Comparison of ENCODE assay signal across 26 cellular contexts in the genomic region with DNA sequence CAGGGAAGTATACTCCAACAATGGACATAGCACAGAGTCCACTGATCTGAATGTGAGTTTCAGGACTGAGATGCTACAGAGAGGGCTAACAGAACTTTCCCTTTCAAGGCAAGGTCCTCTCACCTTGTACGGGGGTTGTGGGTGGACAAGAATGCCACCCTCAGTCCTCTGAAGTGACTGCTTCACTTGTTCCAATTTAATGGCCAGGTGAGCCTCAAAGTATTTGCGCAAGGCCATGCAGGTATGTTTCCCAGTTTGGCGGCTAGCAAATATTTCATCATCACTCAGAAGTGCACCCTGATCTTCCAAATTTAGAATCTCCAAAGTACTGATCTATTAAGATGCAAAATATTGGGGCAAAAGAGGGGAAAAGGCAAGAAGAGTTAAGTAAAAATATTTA.
"Had no signal": no experiment of that assay in that cellular context is flagged by ENCODE, and none has a peak within 500 bp of the region (broad histone marks: within the 10 kb centered on the region; RNA-seq: fewer than 3 reads in every experiment).

No MANE protein-coding gene starts in this region.

- H3K4me1 ChIP-seq: heart right ventricle, left ventricle myocardium inferior, right atrium auricular region, stomach, tibial nerve, vagina had no signal

- H3K27ac ChIP-seq: heart right ventricle, hepatocyte, left ventricle myocardium inferior, ovary, right atrium auricular region, right lobe of liver, stomach, tibial nerve, vagina had no signal

- H3K9me3 Mint-ChIP-seq: memory B cell; naive thymus-derived CD4-positive, alpha-beta T cell; natural killer cell treated with Interleukin-12 subunit alpha and Interleukin-12 subunit beta and Interleukin-15 and Interleukin-18, amount 100 ng/mL, for 72 hours; stimulated activated naive B cell treated with anti-CD40 and anti-IgM and Interleukin-4, amounts not matched to agents 10 μg/mL and 1 μg/mL and 100 μg/mL, for 72 hours; type B pancreatic cell had no signal

- H2AFZ ChIP-seq: hepatocyte had no signal

- H3K4me3 ChIP-seq: heart right ventricle, hepatocyte, left ventricle myocardium inferior, mucosa of descending colon, ovary, right atrium auricular region, right lobe of liver, smooth muscle cell, stomach, tibial nerve, vagina had no signal

- H3K27me3 Mint-ChIP-seq: memory B cell; naive thymus-derived CD4-positive, alpha-beta T cell; natural killer cell treated with Interleukin-12 subunit alpha and Interleukin-12 subunit beta and Interleukin-15 and Interleukin-18, amount 100 ng/mL, for 72 hours; progenitor cell of endocrine pancreas; stimulated activated naive B cell treated with anti-CD40 and anti-IgM and Interleukin-4, amounts not matched to agents 10 μg/mL and 1 μg/mL and 100 μg/mL, for 72 hours; type B pancreatic cell had no signal

- H3K27ac Mint-ChIP-seq: natural killer cell treated with Interleukin-12 subunit alpha and Interleukin-12 subunit beta and Interleukin-15 and Interleukin-18, amount 100 ng/mL, for 72 hours; stimulated activated naive B cell treated with anti-CD40 and anti-IgM and Interleukin-4, amounts not matched to agents 10 μg/mL and 1 μg/mL and 100 μg/mL, for 72 hours; type B pancreatic cell had no signal

- H3K79me2 ChIP-seq: hepatocyte had no signal

- DNase-seq: heart right ventricle; kidney glomerular epithelial cell; left cardiac atrium; left ventricle myocardium inferior; midbrain; mucosa of descending colon; naive thymus-derived CD4-positive, alpha-beta T cell; ovary; right lobe of liver; stimulated activated CD4-positive, alpha-beta T cell treated with anti-CD3 and anti-CD28 coated beads, Interleukin-1b, Interleukin-23, amount 100 ng/mL, for 48 hours; stimulated activated CD4-positive, alpha-beta T cell treated with anti-CD3 and anti-CD28 coated beads, Interleukin-2, amount 100 ng/mL, for 48 hours; stimulated activated CD4-positive, alpha-beta T cell treated with anti-CD3 and anti-CD28 coated beads, Interleukin-4, amount 100 ng/mL, for 4 hours; stimulated activated CD8-positive, alpha-beta memory T cell treated with anti-CD3 and anti-CD28 coated beads, Interleukin-4, amount 100 ng/mL, for 48 hours; stimulated activated naive B cell treated with anti-CD40 and anti-IgM and Interleukin-4, amounts not matched to agents 10 μg/mL and 1 μg/mL and 100 μg/mL, for 72 hours; stimulated activated naive CD8-positive, alpha-beta T cell treated with anti-CD3 and anti-CD28 coated beads, Interleukin-15, Interleukin-2, amounts not matched to agents 100 U/mL and 50 U/mL, for 24 hours; stomach had no signal

- FAIRE-seq: keratinocyte had no signal

- H3K36me3 ChIP-seq: ovary had no signal

- H3K4me3 Mint-ChIP-seq: memory B cell; naive thymus-derived CD4-positive, alpha-beta T cell; natural killer cell treated with Interleukin-12 subunit alpha and Interleukin-12 subunit beta and Interleukin-15 and Interleukin-18, amount 100 ng/mL, for 72 hours; stimulated activated naive B cell treated with anti-CD40 and anti-IgM and Interleukin-4, amounts not matched to agents 10 μg/mL and 1 μg/mL and 100 μg/mL, for 72 hours; type B pancreatic cell had no signal

- H3K4me2 ChIP-seq: hepatocyte, smooth muscle cell had no signal

- H3K4me1 Mint-ChIP-seq: memory B cell; stimulated activated naive B cell treated with anti-CD40 and anti-IgM and Interleukin-4, amounts not matched to agents 10 μg/mL and 1 μg/mL and 100 μg/mL, for 72 hours had no signal

- H3K9me3 ChIP-seq: heart right ventricle, left ventricle myocardium inferior, mucosa of descending colon, ovary, right atrium auricular region, right lobe of liver, stomach, tibial nerve, vagina had no signal

- ATAC-seq: heart right ventricle; left cardiac atrium; mucosa of descending colon; naive thymus-derived CD4-positive, alpha-beta T cell; natural killer cell treated with Interleukin-12 subunit alpha and Interleukin-12 subunit beta and Interleukin-15 and Interleukin-18, amount 100 ng/mL, for 72 hours; stimulated activated naive B cell treated with anti-CD40 and anti-IgM and Interleukin-4, amounts not matched to agents 10 μg/mL and 1 μg/mL and 100 μg/mL, for 72 hours; stimulated activated naive CD8-positive, alpha-beta T cell treated with anti-CD3 and anti-CD28 coated beads, Interleukin-15, Interleukin-2, amounts not matched to agents 100 U/mL and 50 U/mL, for 24 hours had no signal

- H3K27me3 ChIP-seq: heart right ventricle, hepatocyte, ovary, right atrium auricular region, right lobe of liver, stomach, tibial nerve, vagina had no signal
